In the genomic region with DNA sequence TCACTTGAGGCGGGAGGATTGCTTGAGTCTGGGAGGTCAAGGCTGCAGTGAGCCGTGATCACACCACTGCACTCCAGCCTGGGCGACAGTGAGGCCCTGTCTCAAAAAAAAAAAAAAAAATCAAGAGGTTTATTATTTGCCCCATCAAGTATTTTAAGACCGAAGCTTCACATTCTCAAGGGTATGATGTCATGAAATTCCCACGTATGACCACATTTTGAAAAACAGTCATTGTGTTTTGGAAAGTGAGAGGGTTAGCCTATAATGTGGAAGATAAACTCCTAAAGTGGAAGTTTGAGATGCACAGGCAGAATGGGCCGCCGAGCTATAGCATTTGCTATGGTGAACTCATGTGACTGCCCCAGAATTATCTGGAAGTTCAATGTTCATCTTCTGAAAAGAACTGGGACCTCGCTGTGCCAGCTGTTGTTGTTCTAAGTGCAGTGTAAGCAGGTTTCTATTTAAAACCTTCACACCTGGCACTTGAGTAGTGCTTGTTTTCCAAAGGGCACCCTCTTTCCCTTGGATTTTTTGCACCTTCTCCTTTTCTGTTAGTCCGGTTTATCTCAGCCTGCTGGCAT, we compare ENCODE assay signal across 12 cellular contexts.
DNase-seq lines count a peak whose midpoint lies in the region; ATAC-seq and TF ChIP-seq lines count a peak whose summit lies in the region.
"Had no signal": no experiment of that assay in that cellular context is flagged by ENCODE, and none has a peak within 500 bp of the region (broad histone marks: within the 10 kb centered on the region; RNA-seq: fewer than 3 reads in every experiment).

No MANE protein-coding gene starts in this region.

- H2AFZ ChIP-seq in trophoblast cell (ENCODE audit: insufficient read depth, low read length, poor library complexity), result no peak overlapping the region

- no peak overlapping the region for H3K23ac ChIP-seq in trophoblast cell (ENCODE audit: low read length)

- H3K27ac Mint-ChIP-seq in endothelial cell (ENCODE audit: unreplicated experiment), result no peak overlapping the region
- H3K27ac Mint-ChIP-seq: T-helper 2 cell treated with Interferon-gamma antibody and Interleukin-4, amounts not matched to agents 5 μg/mL and 100 μg/mL, for 36 hours had no signal

- H3K79me2 ChIP-seq in trophoblast cell (ENCODE audit: control insufficient read depth, insufficient read depth, low read length, poor library complexity), result peaks cover 10% of the 10 kb centered on the region

- H3K4me2 ChIP-seq in trophoblast cell (ENCODE audit: low read length), result no peak overlapping the region

- no peaks in the 10 kb centered on the region for H3K9me3 Mint-ChIP-seq in endothelial cell (ENCODE audit: unreplicated experiment)
- H3K9me3 Mint-ChIP-seq: H9; T-helper 2 cell treated with Interferon-gamma antibody and Interleukin-4, amounts not matched to agents 5 μg/mL and 100 μg/mL, for 36 hours had no signal

- H3K4me1 Mint-ChIP-seq in endothelial cell (ENCODE audit: unreplicated experiment), result peaks cover 5% of the 10 kb centered on the region

- no peak overlapping the region for H2AK5ac ChIP-seq in trophoblast cell (ENCODE audit: low read length)

- peak overlapping the region; percentile 37 for H3K4ac ChIP-seq in trophoblast cell (ENCODE audit: low read depth, low read length)

- no peak for ATAC-seq in HG02571 (IDR thresholded peaks at IDR 0.05; ENCODE audit: unreplicated experiment)

- H2BK120ac ChIP-seq in trophoblast cell (ENCODE audit: insufficient read depth, low read length, poor library complexity), result peak overlapping the region; percentile 96

- DNase-seq in DMS53 treated with DMSO at 0.1 percent for 48 hours (lab: John Stamatoyannopoulos, UW; ENCODE audit: unreplicated experiment), result peak; percentile 40
- DNase-seq in NCI-H524 treated with DMSO at 0.1 percent for 48 hours (lab: John Stamatoyannopoulos, UW), result peak; percentile 32
- peak; percentile 55 for DNase-seq in fibroblast of villous mesenchyme (ENCODE audit: low read depth)
- DNase-seq in trophoblast cell, result peak; percentile 27 to 74
- DNase-seq in stimulated activated CD4-positive, alpha-beta T cell treated with anti-CD3 and anti-CD28 coated beads, Interleukin-15, amount 100 ng/mL, for 24 hours, result no peak
- DNase-seq in hypothalamus (lab: John Stamatoyannopoulos, UW), result no peak
- no peak for DNase-seq in endothelial cell (ENCODE audit: low spot score)
- DNase-seq: AML-193, amniotic stem cell, H9 had no signal

- peaks cover 48 to 60% of the 10 kb centered on the region in 2 experiments for H3K4me1 ChIP-seq in trophoblast cell (ENCODE audit: control insufficient read depth in 1 of 2, insufficient read depth in 2 of 2, low read length in 2 of 2)

- no peaks in the 10 kb centered on the region for H3K36me3 ChIP-seq in trophoblast cell (ENCODE audit: control insufficient read depth in 1 of 2, insufficient read depth in 2 of 2, low read length in 2 of 2)

- no peaks in the 10 kb centered on the region for H3K36me3 Mint-ChIP-seq in endothelial cell (ENCODE audit: low read depth, unreplicated experiment)

- peak overlapping the region; percentile 69 for H3K14ac ChIP-seq in trophoblast cell (ENCODE audit: low read length)

- H3K9me3 ChIP-seq in trophoblast cell (ENCODE audit: insufficient read depth, low read depth, low read length), result no peaks in the 10 kb centered on the region

- H3K4me3 ChIP-seq in fibroblast of villous mesenchyme (ENCODE audit: low read depth, low read length) (no peak overlapping the region), trophoblast cell (ENCODE audit: low read depth, low read length) (no peak overlapping the region)

- H3K79me1 ChIP-seq in trophoblast cell (ENCODE audit: low read length), result peaks cover 69% of the 10 kb centered on the region

- H3K4me3 Mint-ChIP-seq in endothelial cell (ENCODE audit: unreplicated experiment), result no peak overlapping the region
- H3K4me3 Mint-ChIP-seq: H9; T-helper 2 cell treated with Interferon-gamma antibody and Interleukin-4, amounts not matched to agents 5 μg/mL and 100 μg/mL, for 36 hours had no signal

- no peaks in the 10 kb centered on the region for H3K27me3 ChIP-seq in trophoblast cell (ENCODE audit: insufficient read depth, low read length)

- peak overlapping the region; percentile 97 for H2BK5ac ChIP-seq in trophoblast cell (ENCODE audit: low read depth, low read length, poor library complexity)

- peak overlapping the region; percentile 16 for H3K18ac ChIP-seq in trophoblast cell (ENCODE audit: low read length)

- peaks cover 3% of the 10 kb centered on the region for H3K27me3 Mint-ChIP-seq in endothelial cell (ENCODE audit: unreplicated experiment)

- WGBS in trophoblast cell (ENCODE audit: extremely low coverage, insufficient coverage, insufficient read length), result no CpG with 5 or more reads among the region's 9 CpGs

- H4K91ac ChIP-seq in trophoblast cell (ENCODE audit: low read depth, low read length), result peak overlapping the region; percentile 98

- H3K9ac ChIP-seq in trophoblast cell (ENCODE audit: low read length), result no peak overlapping the region

- peak overlapping the region; percentile 78 for H2BK12ac ChIP-seq in trophoblast cell (ENCODE audit: low read length)

- H3K27ac ChIP-seq in trophoblast cell (ENCODE audit: low read depth, low read length), result peak overlapping the region; percentile 100

- TF ChIP-seq CTCF in fibroblast of villous mesenchyme (IDR thresholded peaks at IDR 0.05; ENCODE audit: insufficient read depth, low read depth, low read length) (no peak), endothelial cell (IDR thresholded peaks at IDR 0.05; ENCODE audit: unreplicated experiment) (no peak)

- H4K8ac ChIP-seq in trophoblast cell (ENCODE audit: low read depth, low read length), result peak overlapping the region; percentile 3

- no peak overlapping the region for H4K12ac ChIP-seq in trophoblast cell (ENCODE audit: low read depth, low read length)

Comparison
In these comparisons a context has a peak if more than half of its experiments do, and no peak if none do; other contexts are left out.
1. DNase-seq: peak in DMS53 treated with DMSO at 0.1 percent for 48 hours (single experiment), NCI-H524 treated with DMSO at 0.1 percent for 48 hours (single experiment), fibroblast of villous mesenchyme (single experiment) and trophoblast cell (2 of 2); none in stimulated activated CD4-positive, alpha-beta T cell treated with anti-CD3 and anti-CD28 coated beads, Interleukin-15, amount 100 ng/mL, for 24 hours (single experiment), hypothalamus (0 of 51) and endothelial cell (single experiment).